In genomic region chr7:50421043-50421442, GRCh38 we compare ENCODE assay signal across 22 cellular contexts. TPM values are rescaled to one million over a fixed set of nuclear protein-coding genes. Genes with fewer than 3 reads are reported as not detected.
DNase-seq lines count a peak whose midpoint lies in the region; ATAC-seq and TF ChIP-seq lines count a peak whose summit lies in the region.
"Had no signal": no experiment of that assay in that cellular context is flagged by ENCODE, and none has a peak within 500 bp of the region (broad histone marks: within the 10 kb centered on the region; RNA-seq: fewer than 3 reads in every experiment).

No MANE protein-coding gene starts in this region.

- DNase-seq in ELF-1 (ENCODE audit: low read depth, low spot score) = peak; percentile 2
- DNase-seq in NT2/D1 (ENCODE audit: low read depth, low spot score) = peak; percentile 36
- peak; percentile 49 for DNase-seq in endodermal cell
- DNase-seq in stimulated activated effector memory CD8-positive, alpha-beta T cell treated with anti-CD3 and anti-CD28 coated beads, Interleukin-12 subunit alpha, Interleukin-12 subunit beta, amount 100 ng/mL, for 72 hours (ENCODE audit: low spot score in 2 of 2) = no peak
- DNase-seq in stimulated activated CD8-positive, alpha-beta memory T cell treated with anti-CD3 and anti-CD28 coated beads, Interleukin-4, amount 100 ng/mL, for 48 hours = no peak
- DNase-seq: 8988T; ACHN; AML-193; BE2C; CD4-positive, alpha-beta T cell; CD8-positive, alpha-beta memory T cell; DMS 273 treated with DMSO at 0.1 percent for 48 hours; DMS79; EL; GF-D8; H7; HCEC 1CT had no signal

- H3K27ac ChIP-seq in endodermal cell (ENCODE audit: low read depth, low read length) = no peak overlapping the region
- H3K27ac ChIP-seq: A549; BLaER1 treated with 17β-estradiol and CSF1 and Interleukin-3, amounts not matched to agents 10 nM and 100 nM had no signal

- no peak overlapping the region for H3K27ac Mint-ChIP-seq in endodermal cell
- peak overlapping the region; percentile 79 for H3K27ac Mint-ChIP-seq in stimulated activated effector memory CD8-positive, alpha-beta T cell treated with anti-CD3 and anti-CD28 coated beads, Interleukin-12 subunit alpha, Interleukin-12 subunit beta, amount 100 ng/mL, for 72 hours
- H3K27ac Mint-ChIP-seq: CD14-positive monocyte; CD4-positive, alpha-beta T cell; CD8-positive, alpha-beta memory T cell had no signal

- H3K36me3 Mint-ChIP-seq in endodermal cell (ENCODE audit: low read depth) = no peaks in the 10 kb centered on the region
- no peaks in the 10 kb centered on the region for H3K36me3 Mint-ChIP-seq in stimulated activated effector memory CD8-positive, alpha-beta T cell treated with anti-CD3 and anti-CD28 coated beads, Interleukin-12 subunit alpha, Interleukin-12 subunit beta, amount 100 ng/mL, for 72 hours
- H3K36me3 Mint-ChIP-seq: CD14-positive monocyte; CD8-positive, alpha-beta memory T cell had no signal

- H3K9ac ChIP-seq in NT2/D1 (ENCODE audit: insufficient read length, low read depth) (no peak overlapping the region), endodermal cell (ENCODE audit: extremely low read depth, low read length, poor library complexity, severe bottlenecking) (no peak overlapping the region)
- H3K9ac ChIP-seq: BLaER1 treated with 17β-estradiol and CSF1 and Interleukin-3, amounts not matched to agents 10 nM and 100 nM had no signal

- no peak overlapping the region for H3K4me3 ChIP-seq in NT2/D1 (ENCODE audit: insufficient read length, low read depth)
- H3K4me3 ChIP-seq in endodermal cell (ENCODE audit: low read length) = no peak overlapping the region
- H3K4me3 ChIP-seq: A549; BLaER1 treated with 17β-estradiol and CSF1 and Interleukin-3, amounts not matched to agents 10 nM and 100 nM had no signal

- H3K27me3 Mint-ChIP-seq in endodermal cell (ENCODE audit: insufficient read depth) = no peaks in the 10 kb centered on the region
- H3K27me3 Mint-ChIP-seq: CD4-positive, alpha-beta T cell; CD8-positive, alpha-beta memory T cell had no signal

- ATAC-seq in stimulated activated effector memory CD8-positive, alpha-beta T cell treated with anti-CD3 and anti-CD28 coated beads, Interleukin-12 subunit alpha, Interleukin-12 subunit beta, amount 100 ng/mL, for 72 hours = no peak
- ATAC-seq in GM19023 (IDR thresholded peaks at IDR 0.05; ENCODE audit: unreplicated experiment) = no peak
- ATAC-seq in HG02970 (IDR thresholded peaks at IDR 0.05; ENCODE audit: low FRiP score, unreplicated experiment) = no peak
- ATAC-seq: A549 had no signal

- H3K4me1 ChIP-seq in NT2/D1 (ENCODE audit: insufficient read depth, insufficient read length) = peaks cover 2% of the 10 kb centered on the region
- H3K4me1 ChIP-seq in endodermal cell (ENCODE audit: control insufficient read depth, insufficient read depth, low read length) = no peaks in the 10 kb centered on the region
- H3K4me1 ChIP-seq: A549 had no signal

- WGBS in endodermal cell (ENCODE audit: insufficient coverage in 1 of 2, insufficient read length in 1 of 2), 2 experiments = 83 to 87% methylated on average over 3 of the region's 3 CpGs

- H3K9me3 ChIP-seq in NT2/D1 (ENCODE audit: insufficient read depth, low read length) (no peaks in the 10 kb centered on the region), endodermal cell (ENCODE audit: control insufficient read depth, low read length) (no peaks in the 10 kb centered on the region)
- H3K9me3 ChIP-seq: A549; BE2C; BLaER1 treated with 17β-estradiol and CSF1 and Interleukin-3, amounts not matched to agents 10 nM and 100 nM had no signal

- H3K9me3 Mint-ChIP-seq in endodermal cell = no peaks in the 10 kb centered on the region
- H3K9me3 Mint-ChIP-seq in stimulated activated effector memory CD8-positive, alpha-beta T cell treated with anti-CD3 and anti-CD28 coated beads, Interleukin-12 subunit alpha, Interleukin-12 subunit beta, amount 100 ng/mL, for 72 hours = no peaks in the 10 kb centered on the region
- H3K9me3 Mint-ChIP-seq: CD4-positive, alpha-beta T cell; CD8-positive, alpha-beta memory T cell had no signal

- H3K4me3 Mint-ChIP-seq in endodermal cell = no peak overlapping the region
- no peak overlapping the region for H3K4me3 Mint-ChIP-seq in stimulated activated effector memory CD8-positive, alpha-beta T cell treated with anti-CD3 and anti-CD28 coated beads, Interleukin-12 subunit alpha, Interleukin-12 subunit beta, amount 100 ng/mL, for 72 hours
- H3K4me3 Mint-ChIP-seq: CD14-positive monocyte; CD4-positive, alpha-beta T cell; CD8-positive, alpha-beta memory T cell had no signal

- H3K27me3 ChIP-seq in NT2/D1 (ENCODE audit: insufficient read depth, insufficient read length) = no peaks in the 10 kb centered on the region
- no peaks in the 10 kb centered on the region for H3K27me3 ChIP-seq in endodermal cell (ENCODE audit: control insufficient read depth, insufficient read depth, low read length, poor library complexity, severe bottlenecking)
- H3K27me3 ChIP-seq: BE2C; BLaER1 treated with 17β-estradiol and CSF1 and Interleukin-3, amounts not matched to agents 10 nM and 100 nM had no signal

- H3K36me3 ChIP-seq in NT2/D1 (ENCODE audit: insufficient read depth, insufficient read length, low read length) (no peaks in the 10 kb centered on the region), endodermal cell (ENCODE audit: control insufficient read depth, insufficient read depth, low read length) (no peaks in the 10 kb centered on the region)
- H3K36me3 ChIP-seq: BE2C; BLaER1 treated with 17β-estradiol and CSF1 and Interleukin-3, amounts not matched to agents 10 nM and 100 nM had no signal

- no peak for TF ChIP-seq CTCF in endodermal cell (conservative IDR thresholded peaks at IDR 0.05)

- peaks cover 12% of the 10 kb centered on the region for H3K4me1 Mint-ChIP-seq in endodermal cell
- H3K4me1 Mint-ChIP-seq in stimulated activated effector memory CD8-positive, alpha-beta T cell treated with anti-CD3 and anti-CD28 coated beads, Interleukin-12 subunit alpha, Interleukin-12 subunit beta, amount 100 ng/mL, for 72 hours = peaks cover 6% of the 10 kb centered on the region

RNA-seq across cellular contexts. Expression of gene FIGNL1, which starts 29.1 kb away (rescaled TPM):
- 10 to 100 TPM; 28.0 to 38.2 TPM for total RNA-seq in endodermal cell
- 19.4 TPM for polyA plus RNA-seq in endodermal cell (2013, experiment 1 of 2)
- polyA plus RNA-seq in endodermal cell (2013, experiment 2 of 2) = 20.9 TPM

Comparison
In these comparisons a context has a peak if more than half of its experiments do, and no peak if none do; other contexts are left out.
1. DNase-seq: peak in ELF-1 (single experiment), NT2/D1 (single experiment) and endodermal cell (single experiment); none in stimulated activated effector memory CD8-positive, alpha-beta T cell treated with anti-CD3 and anti-CD28 coated beads, Interleukin-12 subunit alpha, Interleukin-12 subunit beta, amount 100 ng/mL, for 72 hours (0 of 2) and stimulated activated CD8-positive, alpha-beta memory T cell treated with anti-CD3 and anti-CD28 coated beads, Interleukin-4, amount 100 ng/mL, for 48 hours (single experiment).